Comparison of ENCODE assay signal across 8 cellular contexts in the genomic region with DNA sequence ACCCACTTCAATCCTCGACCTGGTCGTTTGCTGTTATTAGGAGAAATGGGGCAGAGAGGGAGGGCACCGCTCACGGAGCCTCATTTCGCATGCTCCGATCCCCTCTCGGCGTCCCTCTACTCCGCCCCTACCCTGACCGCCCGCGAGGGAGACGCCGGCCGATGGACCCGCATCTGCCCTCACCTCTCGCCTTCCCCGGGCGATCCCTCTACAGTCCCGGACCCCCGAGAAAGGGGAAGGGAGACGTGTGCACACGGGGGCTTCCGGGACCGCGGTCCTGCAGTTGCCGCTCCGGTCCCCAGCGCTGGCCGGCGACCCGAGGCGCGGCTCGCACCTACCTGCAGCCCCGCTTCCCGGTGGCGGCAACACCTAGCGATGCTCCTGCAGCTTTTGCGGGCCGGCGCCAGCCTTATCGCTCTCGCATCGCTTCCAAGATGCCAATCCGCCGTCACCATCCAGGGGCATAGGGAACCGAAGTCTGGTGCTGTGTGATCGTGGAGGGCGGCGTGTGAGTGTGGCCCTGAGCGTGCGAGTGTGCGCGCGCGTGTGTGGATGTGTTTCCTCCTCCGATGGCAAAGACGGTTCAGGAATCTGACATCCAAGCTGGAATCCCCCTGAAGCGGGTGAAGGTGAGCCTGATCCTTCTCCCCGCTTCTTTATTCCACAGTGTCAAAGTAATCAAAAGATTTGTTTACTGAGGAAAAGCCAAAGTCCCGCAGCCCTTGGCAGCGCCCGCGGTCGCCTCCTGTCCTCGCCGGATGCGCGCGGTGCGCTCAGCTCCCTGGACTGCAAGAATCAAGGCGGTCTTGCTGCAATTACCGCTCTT.
A peak's percentile ranks its signal among the peaks of the same experiment; 100 is the strongest.
DNase-seq lines count a peak whose midpoint lies in the region; ATAC-seq and TF ChIP-seq lines count a peak whose summit lies in the region.

No MANE protein-coding gene starts in this region.

- peak overlapping the region; percentile 100 for H3K4me2 ChIP-seq in mammary epithelial cell (ENCODE audit: insufficient read depth, low read depth, low read length)

- no peak for DNase-seq in activated CD4-positive, CD25-positive, alpha-beta regulatory T cell (lab: John Stamatoyannopoulos, UW)
- DNase-seq in mammary epithelial cell, result no peak
- no peak for DNase-seq in lower leg skin (ENCODE audit: low spot score in 2 of 2)
- DNase-seq in stomach, result no peak
- DNase-seq in NOMO-1 treated with dmso at 0.1 percent for 144 hours (lab: John Stamatoyannopoulos, UW; ENCODE audit: unreplicated experiment), result no peak
- no peak for DNase-seq in NCI-H1105 treated with DMSO at 0.1 percent for 48 hours (lab: John Stamatoyannopoulos, UW)

- BruUV-seq in mammary epithelial cell (replicated peaks; lab: Mats Ljungman, UMichigan), result no TSS peak

- intact Hi-C loops in mammary epithelial cell (cut with micrococcal nuclease) (loop anchor here (5.0 to 10.0 kb wide), 2 partner anchors 1696 to 1934 kb away; no protein-coding TSS in a partner anchor), lower leg skin (cut with DNase I; ENCODE audit: low total_unique reads) (no loop called here), stomach (cut with DNase I; ENCODE audit: low total_unique reads) (no loop called here)

- H3K4me1 ChIP-seq in mammary epithelial cell (ENCODE audit: insufficient read depth, low read length), result peaks cover 44% of the 10 kb centered on the region
- peaks cover 19 to 26% (median 25%) of the 10 kb centered on the region in 4 donors for H3K4me1 ChIP-seq in stomach

- H3K9me3 ChIP-seq in mammary epithelial cell (replicated peaks; ENCODE audit: insufficient read depth, low read length), result no peaks in the 10 kb centered on the region
- H3K9me3 ChIP-seq in stomach, result peaks cover 0 to 10% (median 0%) of the 10 kb centered on the region in 4 donors

- dilution Hi-C loops in mammary epithelial cell (cut with HindIII; ENCODE audit: low sequenced_read_pairs), result no loop called here

- ATAC-seq in activated CD4-positive, CD25-positive, alpha-beta regulatory T cell treated with anti-CD3 and anti-CD28 coated beads, Interleukin-2, amount 50 U/mL, for 24 hours, result peak; percentile 12 to 42
- ATAC-seq in HG03565 (IDR thresholded peaks at IDR 0.05; ENCODE audit: unreplicated experiment), result no peak

- peak overlapping the region; percentile 40 to 52 (median 52) for H3K4me3 ChIP-seq in mammary epithelial cell (replicated peaks in 1 of 3; ENCODE audit: insufficient read depth in 1 of 3, low read depth in 2 of 3, low read length in 3 of 3)
- H3K4me3 ChIP-seq in lower leg skin (ENCODE audit: low read depth, poor library complexity, severe bottlenecking), result peak overlapping the region; percentile 19
- H3K4me3 ChIP-seq in stomach, result peak overlapping the region; percentile 36 to 48 (median 42)

- H3K27me3 ChIP-seq in mammary epithelial cell (ENCODE audit: insufficient read depth, low read length), result peaks cover 13% of the 10 kb centered on the region
- H3K27me3 ChIP-seq in stomach, result peaks cover 13 to 39% (median 26%) of the 10 kb centered on the region in 3 donors

- no peaks in the 10 kb centered on the region for H3K79me2 ChIP-seq in mammary epithelial cell (ENCODE audit: insufficient read depth, low read length)

- 10% methylated on average over 39 of the region's 74 CpGs for WGBS in mammary epithelial cell (ENCODE audit: low coverage, missing lambda C conversion rate)
- 3 to 4% methylated on average over 61 to 63 of the region's 74 CpGs for WGBS in lower leg skin, 2 donors
- WGBS in stomach, 5 donors, result 5 to 13% (median 6%) methylated on average over 45 to 74 of the region's 74 CpGs

- TF ChIP-seq POLR2A in lower leg skin (IDR thresholded peaks at IDR 0.05) (no peak), stomach (IDR thresholded peaks at IDR 0.05) (no peak)

- no peaks in the 10 kb centered on the region for H4K20me1 ChIP-seq in mammary epithelial cell (ENCODE audit: insufficient read depth, low read length)

- TF ChIP-seq CTCF in mammary epithelial cell (conservative IDR thresholded peaks at IDR 0.05 in 1 of 2, IDR thresholded peaks at IDR 0.05 in 1 of 2; ENCODE audit: extremely low read depth in 1 of 2, insufficient read depth in 1 of 2, low read depth in 1 of 2, low read length in 2 of 2) (no peak), lower leg skin (IDR thresholded peaks at IDR 0.05) (no peak), stomach (IDR thresholded peaks at IDR 0.05) (no peak)

- no peaks in the 10 kb centered on the region for H3K36me3 ChIP-seq in mammary epithelial cell (ENCODE audit: insufficient read depth, low read length)
- H3K36me3 ChIP-seq in stomach, result no peaks in the 10 kb centered on the region

- H2AFZ ChIP-seq in mammary epithelial cell (ENCODE audit: low read depth, low read length), result peak overlapping the region; percentile 97

- in situ Hi-C loops in mammary epithelial cell (cut with MboI; ENCODE audit: low sequenced_read_pairs in 2 of 2), result loop anchor here in 1 of 2 donors (25.0 kb wide), 1 partner anchor 1504 kb away; no protein-coding TSS in a partner anchor

- CTCF ChIA-PET in mammary epithelial cell (lab: Charles Lee; ENCODE audit: low non-redundant PET), result interaction anchor here (0.7 kb wide), 1 partner anchor 698 kb away, joined by 4 read pairs; no protein-coding TSS in a partner anchor

- no peak for TF ChIP-seq EP300 in stomach (IDR thresholded peaks at IDR 0.05)

- H3K27ac ChIP-seq in mammary epithelial cell (ENCODE audit: insufficient read depth, low read depth, low read length) (no peak overlapping the region), stomach (no peak overlapping the region)

- H3K9ac ChIP-seq in mammary epithelial cell (ENCODE audit: insufficient read depth, low read length), result no peak overlapping the region
